2 cellular contexts compared by ENCODE assay signal in the genomic region with DNA sequence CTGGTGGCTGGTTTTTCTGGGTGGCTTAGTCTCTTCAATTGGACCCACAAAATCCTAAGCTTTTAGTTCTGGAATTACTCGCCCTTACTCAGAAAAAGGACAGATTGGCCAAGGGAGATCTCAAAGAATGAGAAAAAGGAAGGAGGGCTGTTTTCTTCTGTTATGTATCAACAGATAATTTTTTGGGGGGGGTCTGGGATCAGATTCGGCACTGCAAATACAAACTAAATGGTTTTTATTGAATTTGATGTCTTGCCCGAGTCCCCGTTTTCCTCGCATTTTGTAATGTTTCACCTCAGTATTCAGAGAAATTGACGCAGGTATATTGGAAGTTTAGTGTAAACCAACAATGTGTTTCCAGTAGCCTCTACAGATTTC.
TF ChIP-seq lines count a peak whose summit lies in the region.

No MANE protein-coding gene starts in this region.

TF ChIP-seq in HCT116, 20 proteins besides CTCF, POLR2A, EP300 and RAD21 (continued from another document):
- TF ChIP-seq REST (IDR thresholded peaks at IDR 0.05; ENCODE audit: low read depth) (no peak), EZH2phosphoT487 (IDR thresholded peaks at IDR 0.05; ENCODE audit: borderline replicate concordance) (no peak), TCF7L2 (IDR thresholded peaks at IDR 0.05; ENCODE audit: borderline replicate concordance, extremely low read depth, insufficient read depth, insufficient read length) (no peak), SP1 (IDR thresholded peaks at IDR 0.05; ENCODE audit: low read depth) (no peak), EGR1 (IDR thresholded peaks at IDR 0.05; ENCODE audit: low read depth) (no peak), ZNF274 (IDR thresholded peaks at IDR 0.05; ENCODE audit: low read depth, low read length) (no peak), CBX3 (IDR thresholded peaks at IDR 0.05; ENCODE audit: low read depth) (no peak), CEBPB (IDR thresholded peaks at IDR 0.05; ENCODE audit: low read depth) (no peak), JUND (IDR thresholded peaks at IDR 0.05) (no peak), EZH2 (IDR thresholded peaks at IDR 0.05) (no peak)
- TF ChIP-seq, protein P1, sequence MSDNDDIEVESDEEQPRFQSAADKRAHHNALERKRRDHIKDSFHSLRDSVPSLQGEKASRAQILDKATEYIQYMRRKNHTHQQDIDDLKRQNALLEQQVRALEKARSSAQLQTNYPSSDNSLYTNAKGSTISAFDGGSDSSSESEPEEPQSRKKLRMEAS (IDR thresholded peaks at IDR 0.05), result no peak

TF ChIP-seq in WTC11, 78 proteins besides CTCF, POLR2A, EP300 and RAD21 (continued from another document):
- TF ChIP-seq FOXP4 (CRISPR knock-in tag; IDR thresholded peaks at IDR 0.05) (no peak), HMGA2 (CRISPR knock-in tag; IDR thresholded peaks at IDR 0.05) (no peak), CDX4 (CRISPR knock-in tag; IDR thresholded peaks at IDR 0.05; ENCODE audit: borderline replicate concordance) (no peak)
- TF ChIP-seq, protein P2, sequence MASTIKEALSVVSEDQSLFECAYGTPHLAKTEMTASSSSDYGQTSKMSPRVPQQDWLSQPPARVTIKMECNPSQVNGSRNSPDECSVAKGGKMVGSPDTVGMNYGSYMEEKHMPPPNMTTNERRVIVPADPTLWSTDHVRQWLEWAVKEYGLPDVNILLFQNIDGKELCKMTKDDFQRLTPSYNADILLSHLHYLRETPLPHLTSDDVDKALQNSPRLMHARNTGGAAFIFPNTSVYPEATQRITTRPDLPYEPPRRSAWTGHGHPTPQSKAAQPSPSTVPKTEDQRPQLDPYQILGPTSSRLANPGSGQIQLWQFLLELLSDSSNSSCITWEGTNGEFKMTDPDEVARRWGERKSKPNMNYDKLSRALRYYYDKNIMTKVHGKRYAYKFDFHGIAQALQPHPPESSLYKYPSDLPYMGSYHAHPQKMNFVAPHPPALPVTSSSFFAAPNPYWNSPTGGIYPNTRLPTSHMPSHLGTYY (CRISPR knock-in tag; IDR thresholded peaks at IDR 0.05), result no peak
